In the genomic region with DNA sequence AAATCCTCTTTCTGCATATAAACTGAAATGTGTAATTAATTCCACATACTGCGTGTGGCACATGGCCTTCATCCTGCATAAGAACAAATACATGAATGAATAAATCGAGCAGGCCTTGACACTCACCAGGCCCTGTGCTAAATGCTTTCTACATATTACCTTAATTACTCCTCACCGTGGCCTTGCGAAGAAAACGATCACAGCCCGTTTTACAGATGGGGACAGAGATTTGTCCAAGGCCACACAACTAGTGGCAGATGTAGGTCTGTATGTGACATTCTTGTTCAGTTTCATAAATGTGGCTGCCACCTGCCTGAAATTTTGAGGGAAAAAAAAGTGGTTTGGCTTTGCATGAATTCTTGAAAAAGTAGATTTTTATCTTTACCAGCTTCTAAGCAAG, we compare ENCODE assay signal across 18 cellular contexts.
"Had no signal": no experiment of that assay in that cellular context is flagged by ENCODE, and none has a peak within 500 bp of the region (broad histone marks: within the 10 kb centered on the region; RNA-seq: fewer than 3 reads in every experiment).

No MANE protein-coding gene starts in this region.

- H3K36me3 Mint-ChIP-seq: naive B cell; stimulated activated naive B cell treated with anti-CD40 and anti-IgM and Interleukin-4, amounts not matched to agents 10 μg/mL and 1 μg/mL and 100 μg/mL, for 72 hours had no signal

- H3K36me3 ChIP-seq: right lobe of liver, stomach, thoracic aorta, transverse colon had no signal

- H3K27ac ChIP-seq: foreskin keratinocyte, psoas muscle, stomach, thoracic aorta, transverse colon had no signal

- H3K27ac Mint-ChIP-seq: nephron had no signal

- H3K27me3 ChIP-seq: right lobe of liver had no signal

- H3K4me3 ChIP-seq: lung, right lobe of liver, stomach, transverse colon had no signal

- H3K4me3 Mint-ChIP-seq: stimulated activated naive B cell treated with anti-CD40 and anti-IgM and Interleukin-4, amounts not matched to agents 10 μg/mL and 1 μg/mL and 100 μg/mL, for 72 hours had no signal

- ATAC-seq: foreskin keratinocyte; left colon; stimulated activated naive B cell treated with anti-CD40 and anti-IgM and Interleukin-4, amounts not matched to agents 10 μg/mL and 1 μg/mL and 100 μg/mL, for 72 hours had no signal

- H3K9me3 ChIP-seq: psoas muscle, right lobe of liver, thoracic aorta, transverse colon had no signal

- DNase-seq: dermis blood vessel endothelial cell; erythroblast; foreskin keratinocyte; left colon; mesenchymal stem cell; naive B cell; psoas muscle; retina; stimulated activated CD4-positive, alpha-beta T cell treated with anti-CD3 and anti-CD28 coated beads, Interleukin-2, amount 100 ng/mL, for 24 hours; stimulated activated CD4-positive, alpha-beta T cell treated with anti-CD3 and anti-CD28 coated beads, Interleukin-4, amount 100 ng/mL, for 4 hours; stimulated activated naive B cell treated with anti-CD40 and anti-IgM and Interleukin-4, amounts not matched to agents 10 μg/mL and 1 μg/mL and 100 μg/mL, for 72 hours; stomach; substantia nigra; transverse colon had no signal

- H3K4me1 ChIP-seq: foreskin keratinocyte had no signal
